Comparison of ENCODE assay signal across 8 cellular contexts in genomic region chr16:87387942-87388817, GRCh38. TPM values are rescaled to one million over a fixed set of nuclear protein-coding genes. Genes with fewer than 3 reads are reported as not detected.
DNase-seq lines count a peak whose midpoint lies in the region; ATAC-seq and TF ChIP-seq lines count a peak whose summit lies in the region.

No MANE protein-coding gene starts in this region.

- H4K91ac ChIP-seq in mesenchymal stem cell (ENCODE audit: low read length): no peak overlapping the region

- no peak overlapping the region for H2BK15ac ChIP-seq in mesenchymal stem cell (ENCODE audit: low read depth, poor library complexity, severe bottlenecking)

- H3K27me3 Mint-ChIP-seq in Caco-2 (ENCODE audit: insufficient read depth, unreplicated experiment) (peaks cover 2% of the 10 kb centered on the region), endodermal cell (ENCODE audit: insufficient read depth) (no peaks in the 10 kb centered on the region)
- H3K27me3 Mint-ChIP-seq in activated CD8-positive, alpha-beta memory T cell treated with anti-CD3 and anti-CD28 coated beads, Interleukin-2, amount 10 ng/mL, durations not matched to agents 7 days and 5 days: no peaks in the 10 kb centered on the region

- H3K36me3 Mint-ChIP-seq in Caco-2 (ENCODE audit: insufficient read depth, unreplicated experiment) (peaks cover 41% of the 10 kb centered on the region), endodermal cell (ENCODE audit: low read depth) (no peaks in the 10 kb centered on the region)
- peaks cover 2% of the 10 kb centered on the region for H3K36me3 Mint-ChIP-seq in activated CD8-positive, alpha-beta memory T cell treated with anti-CD3 and anti-CD28 coated beads, Interleukin-2, amount 10 ng/mL, durations not matched to agents 7 days and 5 days

- H3K23ac ChIP-seq in mesenchymal stem cell (ENCODE audit: low read length in 2 of 2): no peak overlapping the region

- no peak overlapping the region for H3K4ac ChIP-seq in mesenchymal stem cell (ENCODE audit: low read depth in 1 of 2, low read length in 2 of 2)

- ATAC-seq in GM21447 (IDR thresholded peaks at IDR 0.05; ENCODE audit: unreplicated experiment): peak; percentile 54
- peak; percentile 71 for ATAC-seq in activated CD8-positive, alpha-beta memory T cell treated with anti-CD3 and anti-CD28 coated beads, Interleukin-2, amount 10 ng/mL, durations not matched to agents 7 days and 5 days

- H3K9me3 Mint-ChIP-seq in Caco-2 (ENCODE audit: unreplicated experiment) (no peaks in the 10 kb centered on the region), endodermal cell (no peaks in the 10 kb centered on the region)
- no peaks in the 10 kb centered on the region for H3K9me3 Mint-ChIP-seq in activated CD8-positive, alpha-beta memory T cell treated with anti-CD3 and anti-CD28 coated beads, Interleukin-2, amount 10 ng/mL, durations not matched to agents 7 days and 5 days (ENCODE audit: low read depth)

- intact Hi-C loops in Caco-2 (cut with micrococcal nuclease; ENCODE audit: unreplicated experiment): loop anchor here (10.0 kb wide), 1 partner anchor 833 kb away; the partner anchor contains the start of gene MTHFSD

- H2BK12ac ChIP-seq in mesenchymal stem cell (ENCODE audit: low read length in 2 of 2): peak overlapping the region in 1 of 2 experiments; percentile 37

- H3K9me3 ChIP-seq in Caco-2: no peaks in the 10 kb centered on the region
- no peaks in the 10 kb centered on the region for H3K9me3 ChIP-seq in HUES48 (ENCODE audit: control insufficient read depth, insufficient read depth, low read length)
- H3K9me3 ChIP-seq in endodermal cell (ENCODE audit: control insufficient read depth, low read length): no peaks in the 10 kb centered on the region
- H3K9me3 ChIP-seq in mesenchymal stem cell (ENCODE audit: control insufficient read depth, low read length): no peaks in the 10 kb centered on the region

- TF ChIP-seq CTCF in Caco-2 (IDR thresholded peaks at IDR 0.05; ENCODE audit: insufficient read depth in 1 of 2, low read depth in 1 of 2, low read length in 1 of 2, severe bottlenecking in 1 of 2, unreplicated experiment in 1 of 2) (no peak), endodermal cell (conservative IDR thresholded peaks at IDR 0.05) (no peak)

- no peak overlapping the region for H2BK120ac ChIP-seq in mesenchymal stem cell (ENCODE audit: low read depth, low read length)

- H3K4me1 ChIP-seq in Caco-2 (peaks cover 21% of the 10 kb centered on the region; the same call in 1 of the 2 replicates), HUES48 (ENCODE audit: control insufficient read depth, insufficient read depth, low read length) (peaks cover 12% of the 10 kb centered on the region), endodermal cell (ENCODE audit: control insufficient read depth, insufficient read depth, low read length) (no peaks in the 10 kb centered on the region), mesenchymal stem cell (ENCODE audit: control insufficient read depth, insufficient read depth, low read depth, low read length) (peaks cover 18% of the 10 kb centered on the region)

- H3K27me3 ChIP-seq in Caco-2 (replicated peaks; ENCODE audit: control insufficient read depth, insufficient read depth, low read length): no peaks in the 10 kb centered on the region
- H3K27me3 ChIP-seq in HUES48 (ENCODE audit: control insufficient read depth, insufficient read depth, low read length): no peaks in the 10 kb centered on the region
- H3K27me3 ChIP-seq in endodermal cell (ENCODE audit: control insufficient read depth, insufficient read depth, low read length, poor library complexity, severe bottlenecking): no peaks in the 10 kb centered on the region
- H3K27me3 ChIP-seq in mesenchymal stem cell (ENCODE audit: control insufficient read depth in 1 of 2, insufficient read depth in 1 of 2, low read length in 2 of 2): no peaks in the 10 kb centered on the region

- no peak overlapping the region for H3K14ac ChIP-seq in mesenchymal stem cell (ENCODE audit: low read length in 2 of 2)

- H3K4me1 Mint-ChIP-seq in Caco-2 (ENCODE audit: low read depth, unreplicated experiment): peaks cover 28% of the 10 kb centered on the region
- peaks cover 45% of the 10 kb centered on the region for H3K4me1 Mint-ChIP-seq in activated CD8-positive, alpha-beta memory T cell treated with anti-CD3 and anti-CD28 coated beads, Interleukin-2, amount 10 ng/mL, durations not matched to agents 7 days and 5 days
- peaks cover 16% of the 10 kb centered on the region for H3K4me1 Mint-ChIP-seq in endodermal cell

- POLR2A ChIA-PET in Caco-2 (lab: Charles Lee): interaction anchor here (0.7 to 1.6 kb wide), 4 partner anchors 9 to 482 kb away, joined by 3 to 14 read pairs (median 4); partner anchors contain the start of gene C16orf95

- CTCF ChIA-PET in Caco-2 (lab: Charles Lee): interaction anchor here (0.5 to 1.7 kb wide), 8 partner anchors 8 to 378 kb away, joined by 3 to 9 read pairs (median 6); partner anchors contain the start of genes C16orf95 and KLHDC4
- CTCF ChIA-PET in activated CD8-positive, alpha-beta memory T cell treated with anti-CD3 and anti-CD28 coated beads, Interleukin-2, amount 10 ng/mL, durations not matched to agents 7 days and 5 days (lab: Charles Lee): interaction anchor here (0.6 to 1.9 kb wide), 7 partner anchors 13 to 392 kb away, joined by 3 to 5 read pairs (median 4); partner anchors contain the start of gene C16orf95

- BruUV-seq in Caco-2 (replicated peaks; lab: Mats Ljungman, UMichigan): TSS peak; percentile 13

- H3K36me3 ChIP-seq in Caco-2 (ENCODE audit: control insufficient read depth, insufficient read depth, low read length) (no peaks in the 10 kb centered on the region), HUES48 (ENCODE audit: control insufficient read depth, insufficient read depth, low read length) (no peaks in the 10 kb centered on the region), endodermal cell (ENCODE audit: control insufficient read depth, insufficient read depth, low read length) (no peaks in the 10 kb centered on the region), mesenchymal stem cell (ENCODE audit: control insufficient read depth in 1 of 2, insufficient read depth in 2 of 2, low read depth in 1 of 2, low read length in 2 of 2) (no peaks in the 10 kb centered on the region)

- DNase-seq in Caco-2: peak; percentile 98 to 99
- DNase-seq in NOMO-1 treated with dmso at 0.1 percent for 144 hours (lab: John Stamatoyannopoulos, UW; ENCODE audit: unreplicated experiment): peak; percentile 99
- DNase-seq in activated CD8-positive, alpha-beta memory T cell treated with anti-CD3 and anti-CD28 coated beads, Interleukin-2, amount 10 ng/mL, durations not matched to agents 7 days and 5 days: peak; percentile 96
- peak; percentile 97 for DNase-seq in endodermal cell
- DNase-seq in mesenchymal stem cell: peak; percentile 100
- DNase-seq in stimulated activated CD8-positive, alpha-beta memory T cell treated with anti-CD3 and anti-CD28 coated beads, Interleukin-12 subunit alpha, Interleukin-12 subunit beta, amount 100 ng/mL, for 4 hours (ENCODE audit: low read depth): peak; percentile 69

- peaks cover 11% of the 10 kb centered on the region for H3K79me1 ChIP-seq in mesenchymal stem cell (replicated peaks; ENCODE audit: low read length, poor library complexity, severe bottlenecking)

- peak overlapping the region; percentile 53 for H2AFZ ChIP-seq in mesenchymal stem cell (ENCODE audit: low read depth, low read length)

- H2BK5ac ChIP-seq in mesenchymal stem cell (ENCODE audit: low read depth, low read length, poor library complexity, severe bottlenecking): no peak overlapping the region

- peak overlapping the region; percentile 43 for H3K9ac ChIP-seq in HUES48 (ENCODE audit: low read depth, low read length)
- peak overlapping the region; percentile 42 for H3K9ac ChIP-seq in endodermal cell (ENCODE audit: extremely low read depth, low read length, poor library complexity, severe bottlenecking)
- peak overlapping the region; percentile 84 for H3K9ac ChIP-seq in mesenchymal stem cell (ENCODE audit: low read length)

- peak overlapping the region in 1 of 2 experiments; percentile 46 for H3K18ac ChIP-seq in mesenchymal stem cell (ENCODE audit: low read depth in 1 of 2, low read length in 2 of 2)

- no peak overlapping the region for H2AK5ac ChIP-seq in mesenchymal stem cell (ENCODE audit: low read length, severe bottlenecking)

- H3K4me3 ChIP-seq in Caco-2 (ENCODE audit: low read depth, low read length) (peak overlapping the region; percentile 21), HUES48 (ENCODE audit: low read depth, low read length) (peak overlapping the region; percentile 46), endodermal cell (ENCODE audit: low read length) (peak overlapping the region; percentile 62), mesenchymal stem cell (ENCODE audit: insufficient read depth in 1 of 2, low read depth in 1 of 2, low read length in 2 of 2) (peak overlapping the region in 1 of 2 experiments; percentile 16)

- H3K27ac ChIP-seq in HUES48 (ENCODE audit: low read depth, low read length): peak overlapping the region; percentile 97
- H3K27ac ChIP-seq in endodermal cell (ENCODE audit: low read depth, low read length): peak overlapping the region; percentile 81
- H3K27ac ChIP-seq in mesenchymal stem cell (ENCODE audit: low read length, poor library complexity, severe bottlenecking): peak overlapping the region; percentile 86

- peak overlapping the region; percentile 43 for H3K4me2 ChIP-seq in mesenchymal stem cell (ENCODE audit: low read length, poor library complexity, severe bottlenecking)

- H3K4me3 Mint-ChIP-seq in Caco-2 (ENCODE audit: unreplicated experiment): peak overlapping the region; percentile 75
- peak overlapping the region; percentile 65 for H3K4me3 Mint-ChIP-seq in activated CD8-positive, alpha-beta memory T cell treated with anti-CD3 and anti-CD28 coated beads, Interleukin-2, amount 10 ng/mL, durations not matched to agents 7 days and 5 days
- H3K4me3 Mint-ChIP-seq in endodermal cell: peak overlapping the region; percentile 40

- no peak overlapping the region for H4K8ac ChIP-seq in mesenchymal stem cell (ENCODE audit: low read length)

- WGBS in endodermal cell (ENCODE audit: insufficient coverage in 1 of 2, insufficient read length in 1 of 2), 2 experiments: 35 to 54% methylated on average over 11 to 18 of the region's 18 CpGs
- WGBS in mesenchymal stem cell: 8% methylated on average over 13 of the region's 18 CpGs

- H3K27ac Mint-ChIP-seq in Caco-2 (ENCODE audit: unreplicated experiment): peak overlapping the region; percentile 87
- H3K27ac Mint-ChIP-seq in activated CD8-positive, alpha-beta memory T cell treated with anti-CD3 and anti-CD28 coated beads, Interleukin-2, amount 10 ng/mL, durations not matched to agents 7 days and 5 days: peak overlapping the region; percentile 91
- peak overlapping the region; percentile 97 for H3K27ac Mint-ChIP-seq in endodermal cell

RNA-seq across cellular contexts. Expression of gene MAP1LC3B, which starts 4.0 kb away (rescaled TPM):
- 64.7 and 72.3 TPM in 2 replicates for total RNA-seq in Caco-2 (2022)
- total RNA-seq in activated CD8-positive, alpha-beta memory T cell treated with anti-CD3 and anti-CD28 coated beads, Interleukin-2, amount 10 ng/mL, durations not matched to agents 7 days and 5 days: 10 to 100 TPM; 45.4 to 50.8 TPM
- total RNA-seq in endodermal cell: 10 to 100 TPM; 56.4 to 62.4 TPM
- 67.5 TPM for polyA plus RNA-seq in endodermal cell (2013, experiment 1 of 2)
- 73.4 TPM for polyA plus RNA-seq in endodermal cell (2013, experiment 2 of 2)
- 102 TPM for polyA plus RNA-seq in mesenchymal stem cell (2013, experiment 1 of 2)
- polyA plus RNA-seq in mesenchymal stem cell (2013, experiment 2 of 2): 105 TPM

RNA-seq across cellular contexts. Expression of gene FBXO31, which starts 4.6 kb away (rescaled TPM):
- total RNA-seq in Caco-2 (2022) (50.9 and 55.6 TPM in 2 replicates), endodermal cell (10 to 100 TPM; 18.6 to 22.1 TPM)
- total RNA-seq in activated CD8-positive, alpha-beta memory T cell treated with anti-CD3 and anti-CD28 coated beads, Interleukin-2, amount 10 ng/mL, durations not matched to agents 7 days and 5 days: 10 to 100 TPM; 38.8 TPM
- 13.4 TPM for polyA plus RNA-seq in endodermal cell (2013, experiment 1 of 2)
- polyA plus RNA-seq in endodermal cell (2013, experiment 2 of 2): 9.5 TPM
- 14.6 TPM for polyA plus RNA-seq in mesenchymal stem cell (2013, experiment 1 of 2)
- polyA plus RNA-seq in mesenchymal stem cell (2013, experiment 2 of 2): 15.2 TPM
